In the genomic region with DNA sequence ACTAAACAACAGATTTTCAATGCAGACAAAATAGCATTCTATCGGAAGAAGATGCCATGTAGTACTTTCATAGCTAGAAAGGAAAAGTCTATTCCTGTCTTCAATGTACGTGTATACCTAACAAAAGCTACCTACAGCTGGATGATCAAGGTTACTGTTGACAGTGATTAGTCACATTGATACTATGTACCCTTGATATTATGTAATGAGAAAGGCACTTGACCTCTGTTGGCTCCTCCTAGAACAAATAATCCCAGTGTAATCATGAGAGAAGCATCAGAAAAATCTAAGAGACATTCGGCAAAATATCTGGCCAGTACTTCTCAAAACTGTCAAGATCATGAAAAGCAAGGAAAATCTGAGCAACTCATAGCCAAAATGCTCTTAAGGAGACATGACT, we compare ENCODE assay signal across 1 cellular context.
TF ChIP-seq lines count a peak whose summit lies in the region.

No MANE protein-coding gene starts in this region.

TF ChIP-seq in HepG2, 621 proteins besides CTCF, POLR2A, EP300 and RAD21 (continued from another document and continues in another):
- TF ChIP-seq USF2 (IDR thresholded peaks at IDR 0.05; ENCODE audit: low read depth, low read length) (no peak), USF2 (CRISPR knock-in tag; IDR thresholded peaks at IDR 0.05; ENCODE audit: borderline replicate concordance) (no peak), ZNF782 (CRISPR knock-in tag; IDR thresholded peaks at IDR 0.05; ENCODE audit: borderline replicate concordance) (no peak), ZNF230 (CRISPR knock-in tag; IDR thresholded peaks at IDR 0.05) (no peak), ZEB1 (IDR thresholded peaks at IDR 0.05; ENCODE audit: insufficient replicate concordance, low read depth) (no peak), BHLHE40 (IDR thresholded peaks at IDR 0.05; ENCODE audit: low read length) (no peak), KDM5B (CRISPR knock-in tag; IDR thresholded peaks at IDR 0.05; ENCODE audit: borderline replicate concordance) (no peak), ZFP82 (CRISPR knock-in tag; IDR thresholded peaks at IDR 0.05; ENCODE audit: borderline replicate concordance) (no peak), RFX5 (IDR thresholded peaks at IDR 0.05; ENCODE audit: low read depth, low read length) (no peak), KDM1A (CRISPR knock-in tag; IDR thresholded peaks at IDR 0.05) (no peak), ZNF136 (CRISPR knock-in tag; IDR thresholded peaks at IDR 0.05; ENCODE audit: low read depth) (no peak), RARA (CRISPR knock-in tag; IDR thresholded peaks at IDR 0.05) (peak; percentile 93), GTF3A (CRISPR knock-in tag; conservative IDR thresholded peaks at IDR 0.05) (no peak), ZNF460 (CRISPR knock-in tag; IDR thresholded peaks at IDR 0.05; ENCODE audit: borderline replicate concordance) (no peak), HNRNPUL1 (IDR thresholded peaks at IDR 0.05; ENCODE audit: low read depth, low read length) (no peak), FOXA3 (CRISPR knock-in tag; IDR thresholded peaks at IDR 0.05) (peak; percentile 73), TBX2 (CRISPR knock-in tag; IDR thresholded peaks at IDR 0.05; ENCODE audit: borderline replicate concordance) (no peak), MXD4 (CRISPR knock-in tag; IDR thresholded peaks at IDR 0.05) (no peak), HMG20A (CRISPR knock-in tag; IDR thresholded peaks at IDR 0.05; ENCODE audit: borderline replicate concordance) (peak; percentile 68; the same call in 1 of the 2 replicates), ZNF20 (CRISPR knock-in tag; IDR thresholded peaks at IDR 0.05) (no peak), NR2F1 (CRISPR knock-in tag; IDR thresholded peaks at IDR 0.05) (peak; percentile 58 to 78; a peak in 3 of 4 replicates), PREB (CRISPR knock-in tag; IDR thresholded peaks at IDR 0.05) (no peak), HIVEP1 (CRISPR knock-in tag; IDR thresholded peaks at IDR 0.05) (no peak), ETV6 (CRISPR knock-in tag; conservative IDR thresholded peaks at IDR 0.05) (no peak), RXRB (CRISPR knock-in tag; IDR thresholded peaks at IDR 0.05; ENCODE audit: borderline replicate concordance) (peak; percentile 88), LCORL (IDR thresholded peaks at IDR 0.05) (no peak), LCORL (CRISPR knock-in tag; IDR thresholded peaks at IDR 0.05) (no peak), JUN (CRISPR knock-in tag; IDR thresholded peaks at IDR 0.05) (peak; percentile 53; the same call in 1 of the 2 replicates), ARNT (IDR thresholded peaks at IDR 0.05) (no peak), ZNF768 (CRISPR knock-in tag; IDR thresholded peaks at IDR 0.05) (no peak), ZNF34 (CRISPR knock-in tag; IDR thresholded peaks at IDR 0.05; ENCODE audit: borderline replicate concordance) (no peak), ZFP1 (CRISPR knock-in tag; IDR thresholded peaks at IDR 0.05) (no peak), SMAD1 (CRISPR knock-in tag; IDR thresholded peaks at IDR 0.05; ENCODE audit: borderline replicate concordance, low read depth) (no peak), SSRP1 (CRISPR knock-in tag; IDR thresholded peaks at IDR 0.05) (no peak), SETDB1 (CRISPR knock-in tag; IDR thresholded peaks at IDR 0.05; ENCODE audit: borderline replicate concordance) (no peak), NCOA2 (CRISPR knock-in tag; IDR thresholded peaks at IDR 0.05) (no peak), THRA (CRISPR knock-in tag; IDR thresholded peaks at IDR 0.05; ENCODE audit: borderline replicate concordance) (peak; percentile 18; the same call in 1 of the 2 replicates), KLF12 (CRISPR knock-in tag; IDR thresholded peaks at IDR 0.05; ENCODE audit: borderline replicate concordance) (no peak)
- TF ChIP-seq, protein P1, sequence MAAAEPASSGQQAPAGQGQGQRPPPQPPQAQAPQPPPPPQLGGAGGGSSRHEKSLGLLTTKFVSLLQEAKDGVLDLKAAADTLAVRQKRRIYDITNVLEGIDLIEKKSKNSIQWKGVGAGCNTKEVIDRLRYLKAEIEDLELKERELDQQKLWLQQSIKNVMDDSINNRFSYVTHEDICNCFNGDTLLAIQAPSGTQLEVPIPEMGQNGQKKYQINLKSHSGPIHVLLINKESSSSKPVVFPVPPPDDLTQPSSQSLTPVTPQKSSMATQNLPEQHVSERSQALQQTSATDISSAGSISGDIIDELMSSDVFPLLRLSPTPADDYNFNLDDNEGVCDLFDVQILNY (CRISPR knock-in tag; conservative IDR thresholded peaks at IDR 0.05): no peak
- TF ChIP-seq, protein P2, sequence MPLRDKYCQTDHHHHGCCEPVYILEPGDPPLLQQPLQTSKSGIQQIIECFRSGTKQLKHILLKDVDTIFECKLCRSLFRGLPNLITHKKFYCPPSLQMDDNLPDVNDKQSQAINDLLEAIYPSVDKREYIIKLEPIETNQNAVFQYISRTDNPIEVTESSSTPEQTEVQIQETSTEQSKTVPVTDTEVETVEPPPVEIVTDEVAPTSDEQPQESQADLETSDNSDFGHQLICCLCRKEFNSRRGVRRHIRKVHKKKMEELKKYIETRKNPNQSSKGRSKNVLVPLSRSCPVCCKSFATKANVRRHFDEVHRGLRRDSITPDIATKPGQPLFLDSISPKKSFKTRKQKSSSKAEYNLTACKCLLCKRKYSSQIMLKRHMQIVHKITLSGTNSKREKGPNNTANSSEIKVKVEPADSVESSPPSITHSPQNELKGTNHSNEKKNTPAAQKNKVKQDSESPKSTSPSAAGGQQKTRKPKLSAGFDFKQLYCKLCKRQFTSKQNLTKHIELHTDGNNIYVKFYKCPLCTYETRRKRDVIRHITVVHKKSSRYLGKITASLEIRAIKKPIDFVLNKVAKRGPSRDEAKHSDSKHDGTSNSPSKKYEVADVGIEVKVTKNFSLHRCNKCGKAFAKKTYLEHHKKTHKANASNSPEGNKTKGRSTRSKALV (CRISPR knock-in tag; IDR thresholded peaks at IDR 0.05): no peak
- TF ChIP-seq, protein P3, sequence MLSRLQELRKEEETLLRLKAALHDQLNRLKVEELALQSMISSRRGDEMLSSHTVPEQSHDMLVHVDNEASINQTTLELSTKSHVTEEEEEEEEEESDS (CRISPR knock-in tag; IDR thresholded peaks at IDR 0.05; ENCODE audit: borderline replicate concordance): no peak
- TF ChIP-seq, protein P4, sequence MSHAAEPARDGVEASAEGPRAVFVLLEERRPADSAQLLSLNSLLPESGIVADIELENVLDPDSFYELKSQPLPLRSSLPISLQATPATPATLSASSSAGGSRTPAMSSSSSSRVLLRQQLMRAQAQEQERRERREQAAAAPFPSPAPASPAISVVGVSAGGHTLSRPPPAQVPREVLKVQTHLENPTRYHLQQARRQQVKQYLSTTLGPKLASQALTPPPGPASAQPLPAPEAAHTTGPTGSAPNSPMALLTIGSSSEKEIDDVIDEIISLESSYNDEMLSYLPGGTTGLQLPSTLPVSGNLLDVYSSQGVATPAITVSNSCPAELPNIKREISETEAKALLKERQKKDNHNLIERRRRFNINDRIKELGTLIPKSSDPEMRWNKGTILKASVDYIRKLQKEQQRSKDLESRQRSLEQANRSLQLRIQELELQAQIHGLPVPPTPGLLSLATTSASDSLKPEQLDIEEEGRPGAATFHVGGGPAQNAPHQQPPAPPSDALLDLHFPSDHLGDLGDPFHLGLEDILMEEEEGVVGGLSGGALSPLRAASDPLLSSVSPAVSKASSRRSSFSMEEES (CRISPR knock-in tag; IDR thresholded peaks at IDR 0.05): no peak
- TF ChIP-seq, protein P5, sequence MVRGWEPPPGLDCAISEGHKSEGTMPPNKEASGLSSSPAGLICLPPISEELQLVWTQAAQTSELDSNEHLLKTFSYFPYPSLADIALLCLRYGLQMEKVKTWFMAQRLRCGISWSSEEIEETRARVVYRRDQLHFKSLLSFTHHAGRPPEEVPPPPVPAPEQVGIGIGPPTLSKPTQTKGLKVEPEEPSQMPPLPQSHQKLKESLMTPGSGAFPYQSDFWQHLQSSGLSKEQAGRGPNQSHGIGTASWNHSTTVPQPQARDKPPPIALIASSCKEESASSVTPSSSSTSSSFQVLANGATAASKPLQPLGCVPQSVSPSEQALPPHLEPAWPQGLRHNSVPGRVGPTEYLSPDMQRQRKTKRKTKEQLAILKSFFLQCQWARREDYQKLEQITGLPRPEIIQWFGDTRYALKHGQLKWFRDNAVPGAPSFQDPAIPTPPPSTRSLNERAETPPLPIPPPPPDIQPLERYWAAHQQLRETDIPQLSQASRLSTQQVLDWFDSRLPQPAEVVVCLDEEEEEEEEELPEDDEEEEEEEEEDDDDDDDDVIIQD (CRISPR knock-in tag; IDR thresholded peaks at IDR 0.05; ENCODE audit: low read depth): peak; percentile 50; the same call in 1 of the 2 replicates
- TF ChIP-seq, protein P6, sequence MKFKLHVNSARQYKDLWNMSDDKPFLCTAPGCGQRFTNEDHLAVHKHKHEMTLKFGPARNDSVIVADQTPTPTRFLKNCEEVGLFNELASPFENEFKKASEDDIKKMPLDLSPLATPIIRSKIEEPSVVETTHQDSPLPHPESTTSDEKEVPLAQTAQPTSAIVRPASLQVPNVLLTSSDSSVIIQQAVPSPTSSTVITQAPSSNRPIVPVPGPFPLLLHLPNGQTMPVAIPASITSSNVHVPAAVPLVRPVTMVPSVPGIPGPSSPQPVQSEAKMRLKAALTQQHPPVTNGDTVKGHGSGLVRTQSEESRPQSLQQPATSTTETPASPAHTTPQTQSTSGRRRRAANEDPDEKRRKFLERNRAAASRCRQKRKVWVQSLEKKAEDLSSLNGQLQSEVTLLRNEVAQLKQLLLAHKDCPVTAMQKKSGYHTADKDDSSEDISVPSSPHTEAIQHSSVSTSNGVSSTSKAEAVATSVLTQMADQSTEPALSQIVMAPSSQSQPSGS (CRISPR knock-in tag; IDR thresholded peaks at IDR 0.05): no peak
- TF ChIP-seq, protein P7, sequence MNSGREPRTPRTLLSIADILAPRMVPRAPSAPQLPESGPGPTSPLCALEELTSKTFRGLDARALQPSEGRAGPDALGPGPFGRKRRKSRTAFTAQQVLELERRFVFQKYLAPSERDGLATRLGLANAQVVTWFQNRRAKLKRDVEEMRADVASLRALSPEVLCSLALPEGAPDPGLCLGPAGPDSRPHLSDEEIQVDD (CRISPR knock-in tag; IDR thresholded peaks at IDR 0.05; ENCODE audit: borderline replicate concordance): no peak
- TF ChIP-seq, protein P8, sequence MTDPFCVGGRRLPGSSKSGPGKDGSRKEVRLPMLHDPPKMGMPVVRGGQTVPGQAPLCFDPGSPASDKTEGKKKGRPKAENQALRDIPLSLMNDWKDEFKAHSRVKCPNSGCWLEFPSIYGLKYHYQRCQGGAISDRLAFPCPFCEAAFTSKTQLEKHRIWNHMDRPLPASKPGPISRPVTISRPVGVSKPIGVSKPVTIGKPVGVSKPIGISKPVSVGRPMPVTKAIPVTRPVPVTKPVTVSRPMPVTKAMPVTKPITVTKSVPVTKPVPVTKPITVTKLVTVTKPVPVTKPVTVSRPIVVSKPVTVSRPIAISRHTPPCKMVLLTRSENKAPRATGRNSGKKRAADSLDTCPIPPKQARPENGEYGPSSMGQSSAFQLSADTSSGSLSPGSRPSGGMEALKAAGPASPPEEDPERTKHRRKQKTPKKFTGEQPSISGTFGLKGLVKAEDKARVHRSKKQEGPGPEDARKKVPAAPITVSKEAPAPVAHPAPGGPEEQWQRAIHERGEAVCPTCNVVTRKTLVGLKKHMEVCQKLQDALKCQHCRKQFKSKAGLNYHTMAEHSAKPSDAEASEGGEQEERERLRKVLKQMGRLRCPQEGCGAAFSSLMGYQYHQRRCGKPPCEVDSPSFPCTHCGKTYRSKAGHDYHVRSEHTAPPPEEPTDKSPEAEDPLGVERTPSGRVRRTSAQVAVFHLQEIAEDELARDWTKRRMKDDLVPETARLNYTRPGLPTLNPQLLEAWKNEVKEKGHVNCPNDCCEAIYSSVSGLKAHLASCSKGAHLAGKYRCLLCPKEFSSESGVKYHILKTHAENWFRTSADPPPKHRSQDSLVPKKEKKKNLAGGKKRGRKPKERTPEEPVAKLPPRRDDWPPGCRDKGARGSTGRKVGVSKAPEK (CRISPR knock-in tag; IDR thresholded peaks at IDR 0.05; ENCODE audit: borderline replicate concordance): no peak
- TF ChIP-seq, protein P9, sequence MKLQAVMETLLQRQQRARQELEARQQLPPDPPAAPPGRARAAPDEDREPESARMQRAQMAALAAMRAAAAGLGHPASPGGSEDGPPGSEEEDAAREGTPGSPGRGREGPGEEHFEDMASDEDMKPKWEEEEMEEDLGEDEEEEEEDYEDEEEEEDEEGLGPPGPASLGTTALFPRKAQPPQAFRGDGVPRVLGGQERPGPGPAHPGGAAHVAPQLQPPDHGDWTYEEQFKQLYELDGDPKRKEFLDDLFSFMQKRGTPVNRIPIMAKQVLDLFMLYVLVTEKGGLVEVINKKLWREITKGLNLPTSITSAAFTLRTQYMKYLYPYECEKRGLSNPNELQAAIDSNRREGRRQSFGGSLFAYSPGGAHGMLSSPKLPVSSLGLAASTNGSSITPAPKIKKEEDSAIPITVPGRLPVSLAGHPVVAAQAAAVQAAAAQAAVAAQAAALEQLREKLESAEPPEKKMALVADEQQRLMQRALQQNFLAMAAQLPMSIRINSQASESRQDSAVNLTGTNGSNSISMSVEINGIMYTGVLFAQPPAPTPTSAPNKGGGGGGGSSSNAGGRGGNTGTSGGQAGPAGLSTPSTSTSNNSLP (IDR thresholded peaks at IDR 0.05; ENCODE audit: low read depth, low read length): peak; percentile 78; the same call in 1 of the 2 replicates
